ENCODE assay signal across 10 cellular contexts in the genomic region with DNA sequence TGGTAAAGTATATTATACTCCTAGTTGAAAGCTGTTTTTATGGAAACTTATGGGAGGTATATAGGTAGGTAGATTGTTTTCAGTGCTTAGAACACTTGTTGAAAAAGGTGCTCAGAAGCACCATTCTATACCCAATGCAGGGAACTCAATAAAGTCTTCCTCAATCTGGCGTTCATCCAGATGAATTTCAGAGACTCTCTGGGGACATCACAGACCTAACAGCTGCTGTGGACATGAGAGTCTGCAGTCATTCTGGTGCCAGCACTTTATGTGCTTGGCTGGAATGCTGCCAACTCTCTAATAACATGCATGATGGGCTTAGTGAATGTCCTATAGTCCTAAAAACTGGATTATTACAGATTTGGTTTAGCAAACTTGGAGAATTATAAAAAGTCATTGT.
DNase-seq lines count a peak whose midpoint lies in the region; ATAC-seq and TF ChIP-seq lines count a peak whose summit lies in the region.
"Had no signal": no experiment of that assay in that cellular context is flagged by ENCODE, and none has a peak within 500 bp of the region (broad histone marks: within the 10 kb centered on the region; RNA-seq: fewer than 3 reads in every experiment).

No MANE protein-coding gene starts in this region.

- H3K4me2 ChIP-seq in IMR-90 (ENCODE audit: low read depth, low read length): no peak overlapping the region; the same call in 1 of the 2 replicates

- dilution Hi-C loops in IMR-90 (cut with HindIII; ENCODE audit: low sequenced_read_pairs, unreplicated experiment): no loop called here

- peaks cover 7% of the 10 kb centered on the region; the same call in 1 of the 2 replicates for H3K9me1 ChIP-seq in IMR-90 (ENCODE audit: insufficient read depth, low read length)

- H3K4ac ChIP-seq in IMR-90 (ENCODE audit: low read depth, low read length): 0 out of 2 replicates have a peak overlapping the region, but pooled peaks have one; percentile 10

- no peaks in the 10 kb centered on the region for H3K9me3 Mint-ChIP-seq in activated T-helper 17 cell treated with anti-CD3 and anti-CD28 coated beads, Interleukin-2, amount 50 U/mL, for 72 hours

- peaks cover 2% of the 10 kb centered on the region; the same call in 1 of the 2 replicates for H3K4me1 ChIP-seq in IMR-90 (ENCODE audit: control insufficient read depth, insufficient read depth, low read length)

- H3K9ac ChIP-seq in IMR-90 (ENCODE audit: low read depth, low read length): no peak overlapping the region

- no peak overlapping the region for H3K56ac ChIP-seq in IMR-90 (ENCODE audit: extremely low read depth, insufficient read depth, low read length)

- POLR2A ChIA-PET in IMR-90 (lab: Charles Lee; ENCODE audit: unreplicated experiment): no interaction called here

- H4K20me1 ChIP-seq in IMR-90 (ENCODE audit: insufficient read depth, low read length): no peaks in the 10 kb centered on the region

- H2AFZ ChIP-seq in IMR-90 (replicated peaks; ENCODE audit: low read length, poor library complexity): no peak overlapping the region

- WGBS in IMR-90 (ENCODE audit: extremely low coverage in 2 of 2, insufficient read length in 1 of 2), 2 experiments: no CpG with 5 or more reads among the region's 1 CpG

- no peak for DNase-seq in IMR-90
- peak; percentile 70 for DNase-seq in NCI-H2196 treated with DMSO at 0.1 percent for 48 hours (lab: John Stamatoyannopoulos, UW; ENCODE audit: unreplicated experiment)
- peak; percentile 27 for DNase-seq in brain pericyte (ENCODE audit: low read depth, low spot score)
- DNase-seq in pons (ENCODE audit: low spot score): peak; percentile 9
- no peak for DNase-seq in activated naive CD4-positive, alpha-beta T cell (lab: John Stamatoyannopoulos, UW)
- DNase-seq in EL: no peak
- DNase-seq: activated naive CD8-positive, alpha-beta T cell treated with anti-CD3 and anti-CD28 coated beads, Interleukin-2, amount 10 ng/mL, durations not matched to agents 7 days and 5 days; MG63 had no signal

- no peak overlapping the region for H3K27ac Mint-ChIP-seq in activated T-helper 17 cell treated with anti-CD3 and anti-CD28 coated beads, Interleukin-2, amount 50 U/mL, for 72 hours
- H3K27ac Mint-ChIP-seq: activated naive CD8-positive, alpha-beta T cell treated with anti-CD3 and anti-CD28 coated beads, Interleukin-2, amount 10 ng/mL, durations not matched to agents 7 days and 5 days had no signal

- no peak overlapping the region for H3K23ac ChIP-seq in IMR-90 (ENCODE audit: low read depth, low read length)

- H2AK5ac ChIP-seq in IMR-90 (ENCODE audit: low read depth, low read length): no peak overlapping the region; the same call in 1 of the 2 replicates

- no peaks in the 10 kb centered on the region for H3K27me3 Mint-ChIP-seq in activated T-helper 17 cell treated with anti-CD3 and anti-CD28 coated beads, Interleukin-2, amount 50 U/mL, for 72 hours

- no peaks in the 10 kb centered on the region for H3K79me1 ChIP-seq in IMR-90 (ENCODE audit: low read depth in 1 of 2, low read length in 2 of 2)

- no peaks in the 10 kb centered on the region for H3K27me3 ChIP-seq in IMR-90 (ENCODE audit: control insufficient read depth, insufficient read depth, low read length)
- H3K27me3 ChIP-seq: MG63 had no signal

- no peak overlapping the region for H2BK20ac ChIP-seq in IMR-90 (ENCODE audit: low read depth, low read length)

- H3K18ac ChIP-seq in IMR-90 (ENCODE audit: low read depth, low read length): peak overlapping the region; percentile 20; the same call in 1 of the 2 replicates

- CTCF ChIA-PET in IMR-90 (lab: Yijun Ruan, JAX): no interaction called here

- H3K27ac ChIP-seq in IMR-90 (ENCODE audit: insufficient read depth, low read length): no peak overlapping the region; the same call in 1 of the 2 replicates

- H3K4me1 Mint-ChIP-seq in activated T-helper 17 cell treated with anti-CD3 and anti-CD28 coated beads, Interleukin-2, amount 50 U/mL, for 72 hours: no peaks in the 10 kb centered on the region
- H3K4me1 Mint-ChIP-seq: activated naive CD8-positive, alpha-beta T cell treated with anti-CD3 and anti-CD28 coated beads, Interleukin-2, amount 10 ng/mL, durations not matched to agents 7 days and 5 days had no signal

- no peak for TF ChIP-seq CTCF in IMR-90 (conservative IDR thresholded peaks at IDR 0.05; ENCODE audit: low read depth, low read length)

- no peaks in the 10 kb centered on the region for H3K9me3 ChIP-seq in IMR-90 (ENCODE audit: control insufficient read depth, insufficient read depth, low read length)
- H3K9me3 ChIP-seq: MG63 had no signal

- TF ChIP-seq RAD21 in IMR-90 (IDR thresholded peaks at IDR 0.05; ENCODE audit: low read length): no peak

- peaks cover 17% of the 10 kb centered on the region for H3K36me3 ChIP-seq in IMR-90 (ENCODE audit: control insufficient read depth, insufficient read depth, low read length)

- H3K4me3 Mint-ChIP-seq in activated T-helper 17 cell treated with anti-CD3 and anti-CD28 coated beads, Interleukin-2, amount 50 U/mL, for 72 hours: no peak overlapping the region
- H3K4me3 Mint-ChIP-seq: activated naive CD8-positive, alpha-beta T cell treated with anti-CD3 and anti-CD28 coated beads, Interleukin-2, amount 10 ng/mL, durations not matched to agents 7 days and 5 days had no signal

- no TSS peak for BruUV-seq in IMR-90 (replicated peaks; lab: Mats Ljungman, UMichigan)

- H2BK15ac ChIP-seq in IMR-90 (ENCODE audit: low read depth, low read length): 0 out of 3 replicates have a peak overlapping the region, but pooled peaks have one; percentile 42

- intact Hi-C loops in IMR-90 (cut with micrococcal nuclease): no loop called here

- H4K8ac ChIP-seq in IMR-90 (ENCODE audit: low read depth in 2 of 2, low read length in 2 of 2): no peak overlapping the region; a peak in 1 of 4 replicates

- in situ Hi-C loops in IMR-90 (cut with MboI; ENCODE audit: low sequenced_read_pairs): no loop called here

- no peak overlapping the region for H2AK9ac ChIP-seq in IMR-90 (replicated peaks; ENCODE audit: low read depth, low read length, poor library complexity)

- H4K91ac ChIP-seq in IMR-90 (ENCODE audit: insufficient read depth, low read depth, low read length): no peak overlapping the region

- no peak overlapping the region for H2BK120ac ChIP-seq in IMR-90 (ENCODE audit: low read depth, low read length)

- H3K36me3 Mint-ChIP-seq in activated T-helper 17 cell treated with anti-CD3 and anti-CD28 coated beads, Interleukin-2, amount 50 U/mL, for 72 hours (ENCODE audit: low read depth): peaks cover 4% of the 10 kb centered on the region
- H3K36me3 Mint-ChIP-seq: activated naive CD8-positive, alpha-beta T cell treated with anti-CD3 and anti-CD28 coated beads, Interleukin-2, amount 10 ng/mL, durations not matched to agents 7 days and 5 days had no signal

- no peak for TF ChIP-seq POLR2A in IMR-90 (IDR thresholded peaks at IDR 0.05; ENCODE audit: low read depth, low read length)

- H3K4me3 ChIP-seq in IMR-90 (ENCODE audit: insufficient read depth, low read depth, low read length): no peak overlapping the region
- H3K4me3 ChIP-seq: MG63 had no signal

- no peak overlapping the region for H2BK5ac ChIP-seq in IMR-90 (ENCODE audit: low read depth, low read length, poor library complexity, severe bottlenecking)

- H4K5ac ChIP-seq in IMR-90 (ENCODE audit: low read depth, low read length): peak overlapping the region; percentile 44; the same call in 1 of the 2 replicates

- ATAC-seq in IMR-90 (ENCODE audit: low read depth) (no peak; the same call in 1 of the 2 replicates), esophagus mucosa (no peak)
- no peak for ATAC-seq in activated T-helper 17 cell treated with anti-CD3 and anti-CD28 coated beads, Interleukin-2, amount 50 U/mL, for 72 hours (replicated peaks)

- no peak overlapping the region for H3K14ac ChIP-seq in IMR-90 (replicated peaks; ENCODE audit: low read depth, low read length)

TF ChIP-seq in IMR-90, 13 proteins besides CTCF, POLR2A, EP300 and RAD21:
- no peak for TF ChIP-seq FOS (IDR thresholded peaks at IDR 0.05; ENCODE audit: low read depth, low read length)
- no peak for TF ChIP-seq MAZ (IDR thresholded peaks at IDR 0.05; ENCODE audit: borderline replicate concordance, low read depth, low read length)
- no peak for TF ChIP-seq BHLHE40 (IDR thresholded peaks at IDR 0.05; ENCODE audit: low read depth, low read length)
- TF ChIP-seq RFX5 (IDR thresholded peaks at IDR 0.05; ENCODE audit: low read depth, low read length): no peak
- TF ChIP-seq MAFK (IDR thresholded peaks at IDR 0.05; ENCODE audit: low read depth, low read length): no peak
- no peak for TF ChIP-seq CEBPB (IDR thresholded peaks at IDR 0.05; ENCODE audit: low read depth, low read length)
- no peak for TF ChIP-seq SMC3 (IDR thresholded peaks at IDR 0.05; ENCODE audit: low read depth, low read length)
- TF ChIP-seq CHD1 (IDR thresholded peaks at IDR 0.05; ENCODE audit: low read depth, low read length): no peak
- TF ChIP-seq NFE2L2 (IDR thresholded peaks at IDR 0.05; ENCODE audit: low read depth, low read length): no peak
- TF ChIP-seq MXI1 (IDR thresholded peaks at IDR 0.05; ENCODE audit: borderline replicate concordance, low read depth, low read length): no peak
- TF ChIP-seq RCOR1 (IDR thresholded peaks at IDR 0.05; ENCODE audit: insufficient replicate concordance, low read length): no peak
- TF ChIP-seq, protein P1, sequence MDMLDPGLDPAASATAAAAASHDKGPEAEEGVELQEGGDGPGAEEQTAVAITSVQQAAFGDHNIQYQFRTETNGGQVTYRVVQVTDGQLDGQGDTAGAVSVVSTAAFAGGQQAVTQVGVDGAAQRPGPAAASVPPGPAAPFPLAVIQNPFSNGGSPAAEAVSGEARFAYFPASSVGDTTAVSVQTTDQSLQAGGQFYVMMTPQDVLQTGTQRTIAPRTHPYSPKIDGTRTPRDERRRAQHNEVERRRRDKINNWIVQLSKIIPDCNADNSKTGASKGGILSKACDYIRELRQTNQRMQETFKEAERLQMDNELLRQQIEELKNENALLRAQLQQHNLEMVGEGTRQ (IDR thresholded peaks at IDR 0.05; ENCODE audit: low read depth, low read length): no peak
- TF ChIP-seq, protein P2, sequence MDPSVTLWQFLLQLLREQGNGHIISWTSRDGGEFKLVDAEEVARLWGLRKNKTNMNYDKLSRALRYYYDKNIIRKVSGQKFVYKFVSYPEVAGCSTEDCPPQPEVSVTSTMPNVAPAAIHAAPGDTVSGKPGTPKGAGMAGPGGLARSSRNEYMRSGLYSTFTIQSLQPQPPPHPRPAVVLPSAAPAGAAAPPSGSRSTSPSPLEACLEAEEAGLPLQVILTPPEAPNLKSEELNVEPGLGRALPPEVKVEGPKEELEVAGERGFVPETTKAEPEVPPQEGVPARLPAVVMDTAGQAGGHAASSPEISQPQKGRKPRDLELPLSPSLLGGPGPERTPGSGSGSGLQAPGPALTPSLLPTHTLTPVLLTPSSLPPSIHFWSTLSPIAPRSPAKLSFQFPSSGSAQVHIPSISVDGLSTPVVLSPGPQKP (IDR thresholded peaks at IDR 0.05; ENCODE audit: borderline replicate concordance, low read depth, low read length): no peak
TF ChIP-seq in IMR-90: peak in this region for 0.

Comparison
In these comparisons a context has a peak if more than half of its experiments do, and no peak if none do; other contexts are left out.
1. DNase-seq: peak in NCI-H2196 treated with DMSO at 0.1 percent for 48 hours (single experiment), brain pericyte (single experiment) and pons (single experiment); none in IMR-90 (single experiment), activated naive CD4-positive, alpha-beta T cell (0 of 4) and EL (single experiment).